In the genomic region with DNA sequence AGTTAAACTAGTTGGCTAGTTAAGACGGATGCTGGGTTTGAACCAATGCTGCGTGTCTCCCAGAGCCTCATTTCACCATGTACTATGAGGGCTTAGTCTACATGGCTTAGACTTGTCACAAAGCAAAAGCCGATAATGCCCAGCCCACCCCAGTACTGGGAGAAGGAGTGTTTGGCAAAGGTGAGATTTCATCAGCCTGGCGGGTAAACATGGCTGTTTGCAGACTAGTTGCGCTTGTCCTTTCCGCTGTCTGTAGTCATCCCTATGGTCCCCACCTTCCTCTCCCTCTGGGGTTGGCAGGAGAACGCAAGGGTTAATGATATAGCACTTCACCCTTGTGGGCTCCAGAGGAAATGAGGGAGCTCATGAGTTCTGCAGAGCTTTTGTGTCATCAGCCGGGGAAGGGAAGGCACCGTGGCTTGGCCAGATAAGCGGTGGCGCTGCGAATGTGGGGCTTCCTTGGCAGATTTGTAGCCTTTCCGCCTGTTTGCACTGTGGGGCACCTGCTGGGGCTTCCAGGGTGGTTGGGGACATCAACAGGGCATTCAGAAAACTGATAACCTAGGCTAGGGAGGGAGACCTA, we compare ENCODE assay signal across 1 cellular context.
TF ChIP-seq lines count a peak whose summit lies in the region.

No MANE protein-coding gene starts in this region.

TF ChIP-seq in HCT116, 20 proteins besides CTCF, POLR2A, EP300 and RAD21 (continued from another document):
- TF ChIP-seq, protein P1, sequence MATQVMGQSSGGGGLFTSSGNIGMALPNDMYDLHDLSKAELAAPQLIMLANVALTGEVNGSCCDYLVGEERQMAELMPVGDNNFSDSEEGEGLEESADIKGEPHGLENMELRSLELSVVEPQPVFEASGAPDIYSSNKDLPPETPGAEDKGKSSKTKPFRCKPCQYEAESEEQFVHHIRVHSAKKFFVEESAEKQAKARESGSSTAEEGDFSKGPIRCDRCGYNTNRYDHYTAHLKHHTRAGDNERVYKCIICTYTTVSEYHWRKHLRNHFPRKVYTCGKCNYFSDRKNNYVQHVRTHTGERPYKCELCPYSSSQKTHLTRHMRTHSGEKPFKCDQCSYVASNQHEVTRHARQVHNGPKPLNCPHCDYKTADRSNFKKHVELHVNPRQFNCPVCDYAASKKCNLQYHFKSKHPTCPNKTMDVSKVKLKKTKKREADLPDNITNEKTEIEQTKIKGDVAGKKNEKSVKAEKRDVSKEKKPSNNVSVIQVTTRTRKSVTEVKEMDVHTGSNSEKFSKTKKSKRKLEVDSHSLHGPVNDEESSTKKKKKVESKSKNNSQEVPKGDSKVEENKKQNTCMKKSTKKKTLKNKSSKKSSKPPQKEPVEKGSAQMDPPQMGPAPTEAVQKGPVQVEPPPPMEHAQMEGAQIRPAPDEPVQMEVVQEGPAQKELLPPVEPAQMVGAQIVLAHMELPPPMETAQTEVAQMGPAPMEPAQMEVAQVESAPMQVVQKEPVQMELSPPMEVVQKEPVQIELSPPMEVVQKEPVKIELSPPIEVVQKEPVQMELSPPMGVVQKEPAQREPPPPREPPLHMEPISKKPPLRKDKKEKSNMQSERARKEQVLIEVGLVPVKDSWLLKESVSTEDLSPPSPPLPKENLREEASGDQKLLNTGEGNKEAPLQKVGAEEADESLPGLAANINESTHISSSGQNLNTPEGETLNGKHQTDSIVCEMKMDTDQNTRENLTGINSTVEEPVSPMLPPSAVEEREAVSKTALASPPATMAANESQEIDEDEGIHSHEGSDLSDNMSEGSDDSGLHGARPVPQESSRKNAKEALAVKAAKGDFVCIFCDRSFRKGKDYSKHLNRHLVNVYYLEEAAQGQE (IDR thresholded peaks at IDR 0.05; ENCODE audit: low read depth): no peak
- TF ChIP-seq POLR2AphosphoS5 (IDR thresholded peaks at IDR 0.05; ENCODE audit: low read depth, low read length) (no peak), EZH2 (IDR thresholded peaks at IDR 0.05) (no peak), ZNF274 (IDR thresholded peaks at IDR 0.05; ENCODE audit: low read depth, low read length) (no peak), SP1 (IDR thresholded peaks at IDR 0.05; ENCODE audit: low read depth) (no peak), ZFX (IDR thresholded peaks at IDR 0.05) (no peak), SIN3A (IDR thresholded peaks at IDR 0.05; ENCODE audit: low read depth) (no peak)
- TF ChIP-seq, protein P2, sequence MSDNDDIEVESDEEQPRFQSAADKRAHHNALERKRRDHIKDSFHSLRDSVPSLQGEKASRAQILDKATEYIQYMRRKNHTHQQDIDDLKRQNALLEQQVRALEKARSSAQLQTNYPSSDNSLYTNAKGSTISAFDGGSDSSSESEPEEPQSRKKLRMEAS (IDR thresholded peaks at IDR 0.05): no peak
